In genomic region chrX:154370882-154371770, GRCh38 we compare ENCODE assay signal across 1 cellular context.
TF ChIP-seq lines count a peak whose summit lies in the region.

No MANE protein-coding gene starts in this region.

TF ChIP-seq in GM12878, 131 proteins besides CTCF, POLR2A, EP300 and RAD21 (continues in another document):
- TF ChIP-seq MYC (IDR thresholded peaks at IDR 0.05; ENCODE audit: insufficient read depth, insufficient read length, insufficient replicate concordance, low read length, severe bottlenecking) = no peak
- no peak for TF ChIP-seq IKZF1 (conservative IDR thresholded peaks at IDR 0.05)
- peak; percentile 53; the same call in 1 of the 2 replicates for TF ChIP-seq NKRF (conservative IDR thresholded peaks at IDR 0.05)
- no peak for TF ChIP-seq SMC3 (IDR thresholded peaks at IDR 0.05; ENCODE audit: borderline replicate concordance, low read length)
- peak; percentile 43; the same call in 1 of the 2 replicates for TF ChIP-seq LARP7 (IDR thresholded peaks at IDR 0.05)
- no peak for TF ChIP-seq SMAD1 (IDR thresholded peaks at IDR 0.05; ENCODE audit: low read depth, partially characterized antibody)
- TF ChIP-seq SIN3A (IDR thresholded peaks at IDR 0.05; ENCODE audit: low read depth, low read length) = peak; percentile 88
- 0 out of 2 replicates have a peak, but pooled peaks have one; percentile 36 for TF ChIP-seq ZNF687 (IDR thresholded peaks at IDR 0.05)
- TF ChIP-seq PAX8 (IDR thresholded peaks at IDR 0.05) = no peak
- no peak; the same call in 1 of the 2 replicates for TF ChIP-seq MAX (IDR thresholded peaks at IDR 0.05; ENCODE audit: low read depth, low read length)
- no peak for TF ChIP-seq NFIC (IDR thresholded peaks at IDR 0.05; ENCODE audit: low read depth, low read length)
- TF ChIP-seq RB1 (IDR thresholded peaks at IDR 0.05; ENCODE audit: borderline replicate concordance) = 0 out of 2 replicates have a peak, but pooled peaks have one; percentile 21
- TF ChIP-seq MLLT1 (IDR thresholded peaks at IDR 0.05) = peak; percentile 21; the same call in 1 of the 2 replicates
- TF ChIP-seq POLR2AphosphoS2 (IDR thresholded peaks at IDR 0.05; ENCODE audit: low read depth, low read length) = peak; percentile 86; the same call in 1 of the 2 replicates
- peak; percentile 86 for TF ChIP-seq BACH1 (IDR thresholded peaks at IDR 0.05; ENCODE audit: borderline replicate concordance)
- peak; percentile 56; the same call in 1 of the 2 replicates for TF ChIP-seq RELB (IDR thresholded peaks at IDR 0.05; ENCODE audit: low read depth)
- TF ChIP-seq E2F8 (IDR thresholded peaks at IDR 0.05; ENCODE audit: low read depth, partially characterized antibody) = no peak
- no peak for TF ChIP-seq ELK1 (IDR thresholded peaks at IDR 0.05; ENCODE audit: low read depth, low read length)
- no peak for TF ChIP-seq ZNF274 (IDR thresholded peaks at IDR 0.05; ENCODE audit: insufficient read depth, insufficient read length)
- TF ChIP-seq MTA2 (IDR thresholded peaks at IDR 0.05; ENCODE audit: low read depth) = no peak
- no peak for TF ChIP-seq BRCA1 (IDR thresholded peaks at IDR 0.05; ENCODE audit: low read depth, low read length)
- TF ChIP-seq ESRRA (IDR thresholded peaks at IDR 0.05; ENCODE audit: low read length) = no peak
- no peak for TF ChIP-seq PBX3 (IDR thresholded peaks at IDR 0.05; ENCODE audit: insufficient replicate concordance, low read depth, low read length)
- TF ChIP-seq POU2F2 (IDR thresholded peaks at IDR 0.05; ENCODE audit: borderline replicate concordance, low read depth, low read length) = peak; percentile 88; the same call in 2 of the 3 replicates
- TF ChIP-seq TCF12 (IDR thresholded peaks at IDR 0.05; ENCODE audit: low read depth, low read length) = peak; percentile 72; the same call in 1 of the 2 replicates
- no peak for TF ChIP-seq HSF1 (IDR thresholded peaks at IDR 0.05; ENCODE audit: low read depth, low read length)
- no peak for TF ChIP-seq ZNF24 (IDR thresholded peaks at IDR 0.05)
- no peak for TF ChIP-seq NR2C1 (IDR thresholded peaks at IDR 0.05)
- no peak for TF ChIP-seq BCLAF1 (IDR thresholded peaks at IDR 0.05)
- TF ChIP-seq MYB (IDR thresholded peaks at IDR 0.05; ENCODE audit: borderline replicate concordance, low read depth, low read length) = no peak
- no peak for TF ChIP-seq ZSCAN29 (IDR thresholded peaks at IDR 0.05)
- TF ChIP-seq YY1 (IDR thresholded peaks at IDR 0.05; ENCODE audit: low read depth, low read length) = peak; percentile 84
- no peak for TF ChIP-seq GABPA (IDR thresholded peaks at IDR 0.05; ENCODE audit: low read depth)
